8 cellular contexts compared by ENCODE assay signal in genomic region chr22:45208993-45209838, GRCh38. TPM values are rescaled to one million over a fixed set of nuclear protein-coding genes. Genes with fewer than 3 reads are reported as not detected.
DNase-seq lines count a peak whose midpoint lies in the region; TF ChIP-seq lines count a peak whose summit lies in the region.

No MANE protein-coding gene starts in this region.

- H3K36me3 ChIP-seq in SJSA1: peaks cover 65% of the 10 kb centered on the region
- H3K36me3 ChIP-seq in mesendoderm (ENCODE audit: control insufficient read depth, insufficient read depth, low read length): no peaks in the 10 kb centered on the region
- peaks cover 0 to 24% (median 5%) of the 10 kb centered on the region in 3 donors for H3K36me3 ChIP-seq in tibial nerve

- no peak for TF ChIP-seq EP300 in tibial nerve (IDR thresholded peaks at IDR 0.05)

- H3K27me3 ChIP-seq in SJSA1 (replicated peaks) (no peaks in the 10 kb centered on the region), mesendoderm (ENCODE audit: insufficient read depth, low read length, poor library complexity) (no peaks in the 10 kb centered on the region), tibial nerve (no peaks in the 10 kb centered on the region)

- peak; percentile 44 to 66 (median 53) for TF ChIP-seq CTCF in tibial nerve (IDR thresholded peaks at IDR 0.05)

- H3K9me3 ChIP-seq in SJSA1 (replicated peaks) (no peaks in the 10 kb centered on the region), tibial nerve (no peaks in the 10 kb centered on the region)

- WGBS in mesendoderm (ENCODE audit: extremely low coverage, insufficient coverage, low lambda C conversion rate): no CpG with 5 or more reads among the region's 29 CpGs
- WGBS in tibial nerve, 2 donors: 33 to 42% methylated on average over 13 to 18 of the region's 29 CpGs

- H3K4me1 ChIP-seq in SJSA1 (replicated peaks) (peaks cover 65% of the 10 kb centered on the region), mesendoderm (ENCODE audit: control insufficient read depth, low read depth, low read length) (peaks cover 2% of the 10 kb centered on the region), tibial nerve (peaks cover 0 to 58% (median 32%) of the 10 kb centered on the region in 4 donors)

- H4K8ac ChIP-seq in mesendoderm (ENCODE audit: low read depth, low read length): no peak overlapping the region

- H2BK5ac ChIP-seq in mesendoderm (ENCODE audit: low read length): no peak overlapping the region

- no peak overlapping the region for H3K9ac ChIP-seq in mesendoderm (ENCODE audit: low read length)

- no peak overlapping the region for H3K56ac ChIP-seq in mesendoderm (ENCODE audit: low read length)

- no peak for TF ChIP-seq POLR2A in tibial nerve (IDR thresholded peaks at IDR 0.05)

- no peak overlapping the region for H3K18ac ChIP-seq in mesendoderm (ENCODE audit: low read length)

- H3K4me3 ChIP-seq in SJSA1 (no peak overlapping the region), mesendoderm (ENCODE audit: low read length) (no peak overlapping the region), tibial nerve (no peak overlapping the region)

- H3K27ac ChIP-seq in SJSA1 (peak overlapping the region; percentile 51; the same call in 1 of the 2 replicates), mesendoderm (ENCODE audit: low read depth, low read length) (no peak overlapping the region), tibial nerve (peak overlapping the region in 3 of 4 donors; percentile 3 to 72 (median 59))

- no peak overlapping the region for H4K5ac ChIP-seq in mesendoderm (ENCODE audit: low read length)

- no peak overlapping the region for H2BK120ac ChIP-seq in mesendoderm (ENCODE audit: low read depth, low read length)

- no peak overlapping the region for H3K4me2 ChIP-seq in mesendoderm (ENCODE audit: low read length)

- no peak overlapping the region for H3K4ac ChIP-seq in mesendoderm (ENCODE audit: low read depth, low read length)

- no peaks in the 10 kb centered on the region for H3K79me2 ChIP-seq in mesendoderm (ENCODE audit: control insufficient read depth, insufficient read depth, low read length)

- peak in 3 of 4 experiments; percentile 6 to 8 (median 7) for DNase-seq in activated naive CD4-positive, alpha-beta T cell (lab: John Stamatoyannopoulos, UW)
- DNase-seq in activated naive CD4-positive, alpha-beta T cell treated with anti-CD3 and anti-CD28 coated beads, Interleukin-2, amount 50 U/mL, for 16 hours: no peak
- DNase-seq in SJSA1 (ENCODE audit: low read depth in 1 of 2, low spot score in 2 of 2) (peak; percentile 82 to 92), cerebellum (ENCODE audit: low spot score) (peak; percentile 69), mesendoderm (peak; percentile 54), tibial nerve (ENCODE audit: low spot score in 2 of 2) (no peak), NCI-H526 (lab: John Stamatoyannopoulos, UW) (no peak)
- no peak for DNase-seq in effector CD4-positive, alpha-beta T cell

- no peak overlapping the region for H2AK5ac ChIP-seq in mesendoderm (ENCODE audit: low read length)

- H2BK15ac ChIP-seq in mesendoderm (replicated peaks; ENCODE audit: low read depth): no peak overlapping the region

- H3K79me1 ChIP-seq in mesendoderm (ENCODE audit: low read length): peaks cover 1% of the 10 kb centered on the region

- H3K23ac ChIP-seq in mesendoderm (ENCODE audit: low read length): no peak overlapping the region

RNA-seq across cellular contexts. Expression of gene KIAA0930, which starts 31.5 kb away (rescaled TPM):
- total RNA-seq in SJSA1 (2014; rRNA removed; shearing (Covaris generic)): 126 and 192 TPM in 2 replicates
- total RNA-seq in cerebellum: 37.0 TPM
- 38.5 TPM for polyA plus RNA-seq in mesendoderm (2013, experiment 1 of 2)
- 41.4 TPM for polyA plus RNA-seq in mesendoderm (2013, experiment 2 of 2)
- total RNA-seq in tibial nerve: 10 to 100 TPM; 51.6 to 64.9 (median 62.0) TPM

RNA-seq across cellular contexts. Expression of gene NUP50, which starts 45.5 kb away (rescaled TPM):
- 61.9 and 124 TPM in 2 replicates for total RNA-seq in SJSA1 (2014; rRNA removed; shearing (Covaris generic))
- total RNA-seq in cerebellum (48.5 TPM), tibial nerve (10 to 100 TPM; 38.9 to 96.9 (median 72.0) TPM)
- polyA plus RNA-seq in mesendoderm (2013, experiment 1 of 2): 68.7 TPM
- polyA plus RNA-seq in mesendoderm (2013, experiment 2 of 2): 68.1 TPM

Comparison
In these comparisons a context has a peak if more than half of its experiments do, and no peak if none do; other contexts are left out.
1. DNase-seq: peak in activated naive CD4-positive, alpha-beta T cell (3 of 4), SJSA1 (2 of 2), cerebellum (single experiment) and mesendoderm (single experiment); none in activated naive CD4-positive, alpha-beta T cell treated with anti-CD3 and anti-CD28 coated beads, Interleukin-2, amount 50 U/mL, for 16 hours (single experiment), tibial nerve (0 of 2), NCI-H526 (0 of 2) and effector CD4-positive, alpha-beta T cell (single experiment).